ENCODE assay signal across 8 cellular contexts in the genomic region with DNA sequence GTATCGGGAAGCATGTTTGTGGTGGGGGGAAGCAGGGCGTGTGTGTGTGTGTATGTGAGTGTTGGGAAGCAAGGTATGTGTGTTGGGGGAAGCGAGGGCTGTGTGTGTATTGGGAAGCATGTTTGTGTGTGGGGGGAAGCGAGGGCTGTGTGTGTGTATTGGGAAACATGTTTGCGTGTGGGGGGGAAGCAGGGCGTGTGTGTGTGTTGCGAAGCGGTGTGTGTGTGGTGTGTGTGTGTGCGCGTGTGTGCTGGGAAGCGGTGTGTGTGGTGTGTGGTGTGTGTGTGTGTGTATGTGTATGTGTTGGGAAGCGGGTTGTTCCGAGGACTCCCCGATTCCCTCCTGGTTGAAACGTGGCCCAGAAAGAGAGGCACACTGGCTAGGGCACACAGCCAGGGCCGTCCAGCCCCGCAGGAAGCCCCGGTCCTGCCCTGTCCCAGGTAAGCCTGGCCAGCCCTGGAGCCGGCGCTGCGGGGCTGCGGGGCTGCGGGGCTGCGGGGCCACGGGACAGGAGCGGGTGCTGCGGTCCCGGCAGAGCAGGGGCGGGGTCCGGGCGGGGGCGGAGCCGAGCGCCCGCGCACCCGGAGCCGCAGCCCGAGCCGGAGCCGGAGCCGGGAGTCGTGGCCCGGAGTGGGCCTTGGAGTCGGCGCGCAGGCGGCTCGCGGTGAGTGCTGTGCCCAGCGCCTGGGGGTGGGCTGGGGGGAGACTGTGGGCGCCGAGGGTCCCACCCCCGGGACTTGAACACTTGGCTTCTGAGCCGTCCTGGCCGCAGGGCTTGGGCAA. TPM values are rescaled to one million over a fixed set of nuclear protein-coding genes. Genes with fewer than 3 reads are reported as not detected.
DNase-seq lines count a peak whose midpoint lies in the region; ATAC-seq and TF ChIP-seq lines count a peak whose summit lies in the region.

NOD2 (plus strand) TSS at position 608 of the 783 bp plus-strand sequence. CDS start 5,890 bp downstream, outside the sequence.

- H3K79me2 ChIP-seq in neural progenitor cell (ENCODE audit: low read depth) = no peaks in the 10 kb centered on the region

- H3K4me2 ChIP-seq in neural progenitor cell = peak within 1 kb of the TSS; percentile 80

- no peak within 1 kb of the TSS for H3K9ac ChIP-seq in neural progenitor cell

- POLR2A ChIA-PET in T-cell (lab: Charles Lee) = interaction anchor here in 1 of 2 donors (0.6 kb wide), 1 partner anchor 560 kb away, joined by 6 read pairs; no protein-coding TSS in a partner anchor

- CTCF ChIA-PET in T-cell (lab: Charles Lee) = interaction anchor here in 1 of 2 donors (0.6 kb wide), 1 partner anchor 47 kb away, joined by 5 read pairs; no protein-coding TSS in a partner anchor

- peaks cover 38% of the 10 kb centered on the region for H3K27me3 ChIP-seq in neural progenitor cell

- H3K9me3 Mint-ChIP-seq in T-cell (no peaks in the 10 kb centered on the region), neural progenitor cell (no peaks in the 10 kb centered on the region)

- no peaks in the 10 kb centered on the region for H3K36me3 ChIP-seq in neural progenitor cell

- TF ChIP-seq CTCF in epithelial cell of proximal tubule (conservative IDR thresholded peaks at IDR 0.05; ENCODE audit: low read depth, low read length) = no peak
- no peak for TF ChIP-seq CTCF in neural progenitor cell (IDR thresholded peaks at IDR 0.05)

- TF ChIP-seq POLR2A in GM18505 (IDR thresholded peaks at IDR 0.05; ENCODE audit: borderline replicate concordance, extremely low read depth, insufficient read depth, insufficient read length) = peak; percentile 49

- peaks cover 19% of the 10 kb centered on the region for H3K4me1 ChIP-seq in neural progenitor cell

- no peaks in the 10 kb centered on the region for H3K9me3 ChIP-seq in neural progenitor cell (ENCODE audit: low read depth)

- H4K20me1 ChIP-seq in neural progenitor cell (ENCODE audit: low read depth) = no peaks in the 10 kb centered on the region

- H3K4me1 Mint-ChIP-seq in T-cell (peaks cover 50 to 60% (median 55%) of the 10 kb centered on the region in 3 donors), neural progenitor cell (peaks cover 24% of the 10 kb centered on the region)

- ATAC-seq in GM18505 (IDR thresholded peaks at IDR 0.05; ENCODE audit: unreplicated experiment) (no peak), T-cell (replicated peaks in 1 of 4) (peak; percentile 63 to 74 (median 68)), GM18868 (IDR thresholded peaks at IDR 0.05; ENCODE audit: unreplicated experiment) (no peak), GM18870 (IDR thresholded peaks at IDR 0.05; ENCODE audit: unreplicated experiment) (no peak)

- DNase-seq in T-cell = peak in 10 of 34 experiments; percentile 26 to 49 (median 30)
- DNase-seq in epithelial cell of proximal tubule (ENCODE audit: low read depth) = no peak
- DNase-seq in neural progenitor cell (ENCODE audit: low spot score) = peak; percentile 63
- no peak for DNase-seq in NCI-H446 treated with DMSO at 0.1 percent for 48 hours (lab: John Stamatoyannopoulos, UW)
- DNase-seq in NCI-H510A treated with DMSO at 0.1 percent for 48 hours (lab: John Stamatoyannopoulos, UW) = no peak

- H3K4me3 ChIP-seq in epithelial cell of proximal tubule (ENCODE audit: low read depth, low read length) = peak within 1 kb of the TSS; percentile 24
- peak within 1 kb of the TSS; percentile 44 for H3K4me3 ChIP-seq in neural progenitor cell

- H2AFZ ChIP-seq in neural progenitor cell (replicated peaks) = peak within 1 kb of the TSS; percentile 80

- H3K36me3 Mint-ChIP-seq in T-cell = no peaks in the 10 kb centered on the region
- H3K36me3 Mint-ChIP-seq in neural progenitor cell = no peaks in the 10 kb centered on the region

- H3K27ac Mint-ChIP-seq in T-cell (peak within 1 kb of the TSS; percentile 65 to 74), neural progenitor cell (no peak within 1 kb of the TSS)

- H3K4me3 Mint-ChIP-seq in T-cell (peak within 1 kb of the TSS; percentile 75 to 85 (median 82)), neural progenitor cell (peak within 1 kb of the TSS; percentile 76)

- H3F3A ChIP-seq in neural progenitor cell (ENCODE audit: low read depth) = no peaks in the 10 kb centered on the region

- no peak within 1 kb of the TSS for H3K27ac ChIP-seq in neural progenitor cell

- no peaks in the 10 kb centered on the region for H3K27me3 Mint-ChIP-seq in T-cell
- peaks cover 22% of the 10 kb centered on the region for H3K27me3 Mint-ChIP-seq in neural progenitor cell (ENCODE audit: insufficient read depth, low read depth)

RNA-seq across cellular contexts. Expression of gene NOD2, which starts in this region (rescaled TPM):
- total RNA-seq in T-cell (1 to 10 TPM; 2.4 to 7.6 (median 3.1) TPM), epithelial cell of proximal tubule (0.07 and 0.12 TPM in 2 replicates), neural progenitor cell (ENCODE audit: low replicate concordance) (0.22 TPM in 1 of 2 replicates, not detected in the other)

Comparison
In these comparisons a context has a peak if more than half of its experiments do, and no peak if none do; other contexts are left out.
1. Peak in DNase-seq, H3K4me3 ChIP-seq and H3K4me2 ChIP-seq in neural progenitor cell; RNA of the gene not detected or under 1 TPM.
2. ATAC-seq: peak in T-cell (4 of 4); none in GM18505 (single experiment), GM18868 (single experiment) and GM18870 (single experiment).